ENCODE assay signal across 12 cellular contexts in genomic region chr1:240169188-240169587, GRCh38.
DNase-seq lines count a peak whose midpoint lies in the region; FAIRE-seq and TF ChIP-seq lines count a peak whose summit lies in the region.
"Had no signal": no experiment of that assay in that cellular context is flagged by ENCODE, and none has a peak within 500 bp of the region (broad histone marks: within the 10 kb centered on the region; RNA-seq: fewer than 3 reads in every experiment).

No MANE protein-coding gene starts in this region.

- no peaks in the 10 kb centered on the region for H3K36me3 Mint-ChIP-seq in astrocyte (ENCODE audit: low read depth, unreplicated experiment)

- no peaks in the 10 kb centered on the region for H3K9me3 Mint-ChIP-seq in astrocyte (ENCODE audit: unreplicated experiment)

- H3K27ac Mint-ChIP-seq in astrocyte (ENCODE audit: unreplicated experiment), result no peak overlapping the region

- H2AFZ ChIP-seq in astrocyte (ENCODE audit: low read depth, low read length) (no peak overlapping the region), neural cell (ENCODE audit: low read depth, low read length) (no peak overlapping the region)

- no peaks in the 10 kb centered on the region for H3K27me3 ChIP-seq in astrocyte (ENCODE audit: insufficient read depth, low read length)
- no peaks in the 10 kb centered on the region for H3K27me3 ChIP-seq in neural cell (ENCODE audit: insufficient read depth, low read depth, low read length)

- H3K27ac ChIP-seq in astrocyte (ENCODE audit: low read depth, low read length) (no peak overlapping the region), neural cell (ENCODE audit: low read length) (no peak overlapping the region)
- H3K27ac ChIP-seq: heart right ventricle had no signal

- no peak overlapping the region for H3K4me3 Mint-ChIP-seq in astrocyte (ENCODE audit: unreplicated experiment)
- H3K4me3 Mint-ChIP-seq: central memory CD8-positive, alpha-beta T cell had no signal

- no peak overlapping the region for H3K9ac ChIP-seq in astrocyte (ENCODE audit: low read length)
- H3K9ac ChIP-seq in neural cell (ENCODE audit: low read length), result no peak overlapping the region

- H3K27me3 Mint-ChIP-seq in astrocyte (ENCODE audit: low read depth, unreplicated experiment), result no peaks in the 10 kb centered on the region
- H3K27me3 Mint-ChIP-seq: central memory CD8-positive, alpha-beta T cell had no signal

- no peaks in the 10 kb centered on the region for H3K9me3 ChIP-seq in astrocyte (ENCODE audit: insufficient read depth, low read depth, low read length)
- H3K9me3 ChIP-seq in neural cell (ENCODE audit: low read length), result no peaks in the 10 kb centered on the region

- FAIRE-seq in astrocyte (lab: Jason Lieb, UNC), result no peak

- no peaks in the 10 kb centered on the region for H3K4me1 Mint-ChIP-seq in astrocyte (ENCODE audit: low read depth, unreplicated experiment)
- H3K4me1 Mint-ChIP-seq: central memory CD8-positive, alpha-beta T cell had no signal

- no peaks in the 10 kb centered on the region for H3K4me1 ChIP-seq in astrocyte (ENCODE audit: insufficient read depth, low read length)
- H3K4me1 ChIP-seq: heart right ventricle had no signal

- H4K20me1 ChIP-seq in astrocyte (ENCODE audit: insufficient read depth, low read length) (no peaks in the 10 kb centered on the region), neural cell (ENCODE audit: insufficient read depth) (no peaks in the 10 kb centered on the region)

- H3K4me2 ChIP-seq in astrocyte (ENCODE audit: low read length) (no peak overlapping the region), neural cell (ENCODE audit: low read length) (no peak overlapping the region)

- H3K4me3 ChIP-seq in astrocyte (ENCODE audit: insufficient read depth, low read depth, low read length), result no peak overlapping the region
- H3K4me3 ChIP-seq in neural cell (ENCODE audit: low read length), result no peak overlapping the region
- H3K4me3 ChIP-seq: heart right ventricle had no signal

- H3F3A ChIP-seq in neural cell (ENCODE audit: insufficient read depth, low read length, poor library complexity, severe bottlenecking), result no peaks in the 10 kb centered on the region

- TF ChIP-seq EP300 in neural cell (conservative IDR thresholded peaks at IDR 0.05; ENCODE audit: poor library complexity, severe bottlenecking), result no peak

- DNase-seq in Daoy (ENCODE audit: low read depth) (peak; percentile 7), astrocyte (ENCODE audit: low read depth) (no peak), inferior parietal cortex (ENCODE audit: extremely low spot score) (no peak), CD1c-positive myeloid dendritic cell (ENCODE audit: extremely low spot score) (no peak)
- no peak for DNase-seq in activated CD4-positive, alpha-beta T cell treated with anti-CD3 and anti-CD28 coated beads, Interleukin-2, amount 50 U/mL, for 4 hours
- DNase-seq in activated T-cell treated with anti-CD3 and anti-CD28 coated beads, Interleukin-2, amount 50 U/mL, for 48 hours, result no peak
- DNase-seq: heart right ventricle; NCI-H2029 treated with DMSO at 0.1 percent for 48 hours; stimulated activated CD4-positive, alpha-beta T cell treated with anti-CD3 and anti-CD28 coated beads, Interleukin-15, amount 100 ng/mL, for 24 hours had no signal

- no peaks in the 10 kb centered on the region for H3K36me3 ChIP-seq in astrocyte (ENCODE audit: insufficient read depth, low read length)
- H3K36me3 ChIP-seq in neural cell (ENCODE audit: insufficient read depth, low read length), result no peaks in the 10 kb centered on the region
- H3K36me3 ChIP-seq: heart right ventricle had no signal

- H3K9me2 ChIP-seq in neural cell (ENCODE audit: insufficient read depth, low read length), result no peaks in the 10 kb centered on the region

- TF ChIP-seq RAD21 in neural cell (conservative IDR thresholded peaks at IDR 0.05), result no peak

- H3K79me2 ChIP-seq in astrocyte (ENCODE audit: insufficient read depth, low read length) (no peaks in the 10 kb centered on the region), neural cell (replicated peaks; ENCODE audit: insufficient read depth, low read length) (no peaks in the 10 kb centered on the region)

- TF ChIP-seq CTCF in LNCAP (IDR thresholded peaks at IDR 0.05) (peak; percentile 49), astrocyte (IDR thresholded peaks at IDR 0.05; ENCODE audit: insufficient read depth, low read depth, low read length) (peak; percentile 36), neural cell (IDR thresholded peaks at IDR 0.05; ENCODE audit: poor library complexity, severe bottlenecking) (peak; percentile 13)

TF ChIP-seq in neural cell, 6 proteins besides CTCF, POLR2A, EP300 and RAD21:
- no peak for TF ChIP-seq SMC3 (conservative IDR thresholded peaks at IDR 0.05; ENCODE audit: poor library complexity)
- TF ChIP-seq EZH2 (IDR thresholded peaks at IDR 0.05; ENCODE audit: borderline replicate concordance, insufficient read depth, low read length, poor library complexity, severe bottlenecking), result no peak
- no peak for TF ChIP-seq TAF1 (IDR thresholded peaks at IDR 0.05; ENCODE audit: low read depth)
- no peak for TF ChIP-seq REST (IDR thresholded peaks at IDR 0.05; ENCODE audit: borderline replicate concordance)
- TF ChIP-seq POLR2AphosphoS5 (IDR thresholded peaks at IDR 0.05), result no peak
- TF ChIP-seq MXI1 (conservative IDR thresholded peaks at IDR 0.05; ENCODE audit: poor library complexity, severe bottlenecking), result no peak
